Comparison of ENCODE assay signal across 1 cellular context in the genomic region with DNA sequence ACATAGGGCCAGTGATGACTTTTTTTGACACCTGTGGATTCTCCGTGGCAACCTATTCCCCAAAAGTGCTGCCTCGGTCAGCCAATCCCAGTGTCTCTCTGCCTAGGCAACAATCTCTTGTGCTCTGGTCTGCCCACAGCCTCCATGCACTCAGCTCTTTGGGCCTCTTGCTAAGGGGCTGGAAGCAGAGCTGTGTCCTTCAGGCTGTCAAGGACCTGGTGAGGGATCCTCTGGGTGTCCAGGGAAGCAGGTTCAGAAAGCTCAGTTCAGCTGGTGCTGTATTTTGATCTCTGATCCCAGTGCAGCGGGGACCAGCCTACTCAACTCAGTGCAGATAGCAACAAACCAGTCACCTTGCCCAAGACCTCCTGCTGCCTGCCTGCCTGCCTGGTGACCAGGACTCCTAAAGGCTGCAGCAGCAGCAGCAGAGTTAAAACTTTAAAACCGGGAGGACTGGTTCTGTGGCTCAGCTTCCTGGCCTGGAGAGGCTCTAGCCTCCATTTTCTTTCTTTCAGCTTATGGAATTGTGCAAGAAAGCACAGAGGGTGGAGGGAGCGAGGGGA.
TF ChIP-seq lines count a peak whose summit lies in the region.

No MANE protein-coding gene starts in this region.

TF ChIP-seq in WTC11, 78 proteins besides CTCF, POLR2A, EP300 and RAD21 (continued from another document):
- TF ChIP-seq PRDM15 (CRISPR knock-in tag; IDR thresholded peaks at IDR 0.05): no peak
- TF ChIP-seq IRF1 (CRISPR knock-in tag; IDR thresholded peaks at IDR 0.05): no peak
- TF ChIP-seq, protein P1, sequence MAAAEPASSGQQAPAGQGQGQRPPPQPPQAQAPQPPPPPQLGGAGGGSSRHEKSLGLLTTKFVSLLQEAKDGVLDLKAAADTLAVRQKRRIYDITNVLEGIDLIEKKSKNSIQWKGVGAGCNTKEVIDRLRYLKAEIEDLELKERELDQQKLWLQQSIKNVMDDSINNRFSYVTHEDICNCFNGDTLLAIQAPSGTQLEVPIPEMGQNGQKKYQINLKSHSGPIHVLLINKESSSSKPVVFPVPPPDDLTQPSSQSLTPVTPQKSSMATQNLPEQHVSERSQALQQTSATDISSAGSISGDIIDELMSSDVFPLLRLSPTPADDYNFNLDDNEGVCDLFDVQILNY (CRISPR knock-in tag; IDR thresholded peaks at IDR 0.05): no peak
- TF ChIP-seq ETV6 (CRISPR knock-in tag; IDR thresholded peaks at IDR 0.05): no peak
- no peak for TF ChIP-seq NFE2L1 (CRISPR knock-in tag; IDR thresholded peaks at IDR 0.05)
- TF ChIP-seq ATF1 (CRISPR knock-in tag; IDR thresholded peaks at IDR 0.05): no peak
- TF ChIP-seq USF2 (CRISPR knock-in tag; IDR thresholded peaks at IDR 0.05): no peak
- no peak for TF ChIP-seq ATF3 (CRISPR knock-in tag; conservative IDR thresholded peaks at IDR 0.05)
- TF ChIP-seq E2F1 (CRISPR knock-in tag; IDR thresholded peaks at IDR 0.05): no peak
- TF ChIP-seq RORB (CRISPR knock-in tag; IDR thresholded peaks at IDR 0.05): no peak
- no peak for TF ChIP-seq ZNF416 (CRISPR knock-in tag; IDR thresholded peaks at IDR 0.05)
- no peak for TF ChIP-seq JUN (CRISPR knock-in tag; IDR thresholded peaks at IDR 0.05)
- no peak for TF ChIP-seq CREM (CRISPR knock-in tag; IDR thresholded peaks at IDR 0.05)
